8 cellular contexts compared by ENCODE assay signal in genomic region chr5:140926211-140926902, GRCh38. TPM values are rescaled to one million over a fixed set of nuclear protein-coding genes. Genes with fewer than 3 reads are reported as not detected.
DNase-seq lines count a peak whose midpoint lies in the region; ATAC-seq and TF ChIP-seq lines count a peak whose summit lies in the region.

PCDHAC1 (plus strand) TSS chr5:140926299; CDS start chr5:140926893, 594 bp downstream.

- H3K27ac Mint-ChIP-seq in naive B cell = peak within 1 kb of the TSS in 1 of 6 donors; percentile 24

- H3K27me3 ChIP-seq in thoracic aorta (replicated peaks; ENCODE audit: insufficient read depth) = no peaks in the 10 kb centered on the region

- no peaks in the 10 kb centered on the region for H3K36me3 ChIP-seq in thoracic aorta

- TF ChIP-seq CTCF in fibroblast of the aortic adventitia (IDR thresholded peaks at IDR 0.05; ENCODE audit: insufficient read depth, low read length) = peak; percentile 25
- TF ChIP-seq CTCF in thoracic aorta (IDR thresholded peaks at IDR 0.05) = peak; percentile 59

- ATAC-seq in naive B cell (ENCODE audit: low read depth in 2 of 2) = no peak
- ATAC-seq in thoracic aorta (ENCODE audit: insufficient number of reproducible peaks, low FRiP score, low read depth) = no peak
- no peak for ATAC-seq in HG03025 (IDR thresholded peaks at IDR 0.05; ENCODE audit: low FRiP score, unreplicated experiment)
- no peak for ATAC-seq in GM21447 (IDR thresholded peaks at IDR 0.05; ENCODE audit: unreplicated experiment)

- peak within 1 kb of the TSS; percentile 35 for H3K4me3 ChIP-seq in fibroblast of the aortic adventitia (ENCODE audit: low read depth, low read length)
- H3K4me3 ChIP-seq in thoracic aorta = peak within 1 kb of the TSS; percentile 76

- peak; percentile 84 for DNase-seq in DMS114 treated with DMSO at 0.1 percent for 48 hours (lab: John Stamatoyannopoulos, UW; ENCODE audit: unreplicated experiment)
- peak; percentile 75 for DNase-seq in NCI-H146 treated with DMSO at 0.1 percent for 48 hours (lab: John Stamatoyannopoulos, UW; ENCODE audit: unreplicated experiment)
- DNase-seq in activated CD4-positive, alpha-beta T cell treated with anti-CD3 and anti-CD28 coated beads, Interleukin-2, amount 50 U/mL, for 48 hours = peak; percentile 34 to 53
- peak; percentile 2 for DNase-seq in fibroblast of the aortic adventitia (ENCODE audit: low read depth)
- no peak for DNase-seq in naive B cell
- no peak for DNase-seq in thoracic aorta (ENCODE audit: low spot score)

- H3K4me1 ChIP-seq in thoracic aorta (ENCODE audit: control insufficient read depth in 1 of 2, low read depth in 2 of 2) = peaks cover 3 to 9% of the 10 kb centered on the region in 2 donors

- H3K9me3 Mint-ChIP-seq in naive B cell = peaks cover 0 to 30% (median 10%) of the 10 kb centered on the region in 7 donors

- peak within 1 kb of the TSS; percentile 18 to 85 (median 67) for H3K4me3 Mint-ChIP-seq in naive B cell

- peaks cover 27 to 61% (median 46%) of the 10 kb centered on the region in 3 donors for H3K27me3 Mint-ChIP-seq in naive B cell

- no peak within 1 kb of the TSS for H3K27ac ChIP-seq in thoracic aorta

- H3K9me3 ChIP-seq in thoracic aorta = no peaks in the 10 kb centered on the region

- peaks cover 0 to 14% (median 0%) of the 10 kb centered on the region in 3 donors for H3K4me1 Mint-ChIP-seq in naive B cell

- H3K36me3 Mint-ChIP-seq in naive B cell = no peaks in the 10 kb centered on the region

RNA-seq across cellular contexts. Expression of gene PCDHAC1, which starts in this region (rescaled TPM):
- total RNA-seq in fibroblast of the aortic adventitia (ENCODE audit: low replicate concordance) (0.16 TPM in 1 of 2 replicates, not detected in the other), thoracic aorta (1 to 10 TPM in 1 of 2 donors, under 1 TPM in 1; 0.71 to 1.2 TPM)
- polyA plus RNA-seq in naive B cell (ENCODE audit: low read depth in 6 of 6) = not detected

Comparison
In these comparisons a context has a peak if more than half of its experiments do, and no peak if none do; other contexts are left out.
1. Peak in DNase-seq and H3K4me3 ChIP-seq in fibroblast of the aortic adventitia; RNA of the gene not detected or under 1 TPM.
2. DNase-seq: peak in DMS114 treated with DMSO at 0.1 percent for 48 hours (single experiment), NCI-H146 treated with DMSO at 0.1 percent for 48 hours (single experiment) and activated CD4-positive, alpha-beta T cell treated with anti-CD3 and anti-CD28 coated beads, Interleukin-2, amount 50 U/mL, for 48 hours (2 of 2); none in naive B cell (single experiment) and thoracic aorta (single experiment).